ENCODE assay signal across 22 cellular contexts in the genomic region with DNA sequence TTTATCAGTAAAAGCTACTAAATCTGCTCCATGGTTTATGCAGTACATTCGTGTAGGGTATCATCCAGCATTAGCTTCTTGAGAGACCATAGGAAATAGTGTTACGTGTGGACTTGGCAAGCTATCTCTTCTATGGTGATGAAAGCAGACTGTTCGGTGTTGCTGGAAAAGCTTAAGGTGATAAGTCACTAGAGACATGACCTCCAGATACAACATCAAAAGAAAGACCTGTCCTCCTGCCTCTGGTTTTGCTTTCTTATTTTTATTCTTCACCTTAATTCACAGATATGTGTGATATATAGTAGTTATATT. TPM values are rescaled to one million over a fixed set of nuclear protein-coding genes. Genes with fewer than 3 reads are reported as not detected.
A peak's percentile ranks its signal among the peaks of the same experiment; 100 is the strongest.
DNase-seq lines count a peak whose midpoint lies in the region; ATAC-seq, FAIRE-seq and TF ChIP-seq lines count a peak whose summit lies in the region.
"Had no signal": no experiment of that assay in that cellular context is flagged by ENCODE, and none has a peak within 500 bp of the region (broad histone marks: within the 10 kb centered on the region; RNA-seq: fewer than 3 reads in every experiment).

No MANE protein-coding gene starts in this region.

- no peak for DNase-seq in activated naive CD4-positive, alpha-beta T cell treated with anti-CD3 and anti-CD28 coated beads, Interleukin-2, amount 50 U/mL, for 72 hours (ENCODE audit: low spot score in 2 of 2)
- no peak for DNase-seq in activated naive CD4-positive, alpha-beta T cell treated with Interleukin-2 at 50 U/mL for 16 hours
- DNase-seq in IMR-90 (peak; percentile 28), K562 (ENCODE audit: extremely low read depth in 1 of 4, low spot score in 3 of 4) (no peak), lung microvascular endothelial cell (ENCODE audit: low read depth in 2 of 2) (peak; percentile 46 to 75)
- DNase-seq: activated CD4-positive, alpha-beta T cell treated with anti-CD3 and anti-CD28 coated beads for 4 hours; AML-193; amniotic stem cell; effector CD8-positive, alpha-beta T cell; esophagus squamous epithelium; islet precursor cell; NCI-H2029; NCI-H446 treated with DMSO at 0.1 percent for 48 hours; sigmoid colon; stimulated activated CD4-positive, alpha-beta T cell treated with anti-CD3 and anti-CD28 coated beads, Interleukin-1b, Interleukin-23, amount 100 ng/mL, for 48 hours; stomach had no signal

- H4K91ac ChIP-seq in IMR-90 (ENCODE audit: insufficient read depth, low read depth, low read length) = no peak overlapping the region; the same call in 1 of the 2 replicates

- 0 out of 2 replicates have a peak overlapping the region, but pooled peaks have one; percentile 11 for H2BK20ac ChIP-seq in IMR-90 (ENCODE audit: low read depth, low read length)

- peaks cover 16% of the 10 kb centered on the region in 2 donors for H3K36me3 Mint-ChIP-seq in activated naive CD4-positive, alpha-beta T cell treated with anti-CD3 and anti-CD28 coated beads, Interleukin-2, amount 50 U/mL, for 72 hours
- H3K36me3 Mint-ChIP-seq: natural killer cell treated with Interleukin-12 subunit alpha and Interleukin-12 subunit beta and Interleukin-15 and Interleukin-18, amount 100 ng/mL, for 72 hours; type B pancreatic cell had no signal

- no peak overlapping the region for H2AK9ac ChIP-seq in IMR-90 (replicated peaks; ENCODE audit: low read depth, low read length, poor library complexity)

- H3K14ac ChIP-seq in IMR-90 (replicated peaks; ENCODE audit: low read depth, low read length) = peak overlapping the region; percentile 23; the same call in 1 of the 2 replicates

- intact Hi-C loops in IMR-90 (cut with micrococcal nuclease) (loop anchor here (5.0 kb wide), 1 partner anchor 54 kb away; a partner anchor contains a TSS), K562 (cut with micrococcal nuclease) (no loop called here)

- no CpG with 5 or more reads among the region's 3 CpGs for WGBS in IMR-90 (ENCODE audit: extremely low coverage in 2 of 2, insufficient read length in 1 of 2), 2 experiments
- 6% methylated on average over 3 of the region's 3 CpGs for whole genome bisulfite sequencing in K562 (ENCODE audit: insufficient coverage, low coverage, missing lambda C conversion rate)

- TF ChIP-seq CTCF in IMR-90 (conservative IDR thresholded peaks at IDR 0.05; ENCODE audit: low read depth, low read length) (no peak), K562 (IDR thresholded peaks at IDR 0.05 in 2 of 3, conservative IDR thresholded peaks at IDR 0.05 in 1 of 3; ENCODE audit: insufficient read depth in 2 of 3, low read depth in 1 of 3, low read length in 3 of 3) (no peak)

- H2AFZ ChIP-seq in IMR-90 (replicated peaks; ENCODE audit: low read length, poor library complexity) (no peak overlapping the region), K562 (ENCODE audit: low read depth, low read length) (no peak overlapping the region)
- H2AFZ ChIP-seq: parathyroid adenoma had no signal

- peak overlapping the region in 1 of 2 experiments; percentile 45; a peak in 1 of 4 replicates for H4K8ac ChIP-seq in IMR-90 (ENCODE audit: low read depth in 2 of 2, low read length in 2 of 2)

- no peak overlapping the region for H3K4me3 ChIP-seq in IMR-90 (ENCODE audit: insufficient read depth, low read depth, low read length)
- H3K4me3 ChIP-seq in K562 = no peak overlapping the region
- H3K4me3 ChIP-seq: esophagus squamous epithelium, sigmoid colon, stomach had no signal

- H4K20me1 ChIP-seq in IMR-90 (ENCODE audit: insufficient read depth, low read length) = no peaks in the 10 kb centered on the region
- H4K20me1 ChIP-seq in K562 (replicated peaks; ENCODE audit: control insufficient read depth, insufficient read depth, low read length) = no peaks in the 10 kb centered on the region

- H3K27ac Mint-ChIP-seq in activated naive CD4-positive, alpha-beta T cell treated with anti-CD3 and anti-CD28 coated beads, Interleukin-2, amount 50 U/mL, for 72 hours = peak overlapping the region; percentile 78 to 99
- H3K27ac Mint-ChIP-seq: type B pancreatic cell had no signal

- no peak overlapping the region for H2BK5ac ChIP-seq in IMR-90 (ENCODE audit: low read depth, low read length, poor library complexity, severe bottlenecking)

- BruUV-seq in IMR-90 (replicated peaks; lab: Mats Ljungman, UMichigan) (no TSS peak), K562 (replicated peaks; lab: Mats Ljungman, UMichigan) (no TSS peak)

- no peak overlapping the region for H3K56ac ChIP-seq in IMR-90 (ENCODE audit: extremely low read depth, insufficient read depth, low read length)

- H3K4me2 ChIP-seq in IMR-90 (ENCODE audit: low read depth, low read length) (peak overlapping the region; percentile 29; the same call in 1 of the 2 replicates), K562 (ENCODE audit: insufficient read depth, low read length) (no peak overlapping the region)

- TF ChIP-seq RAD21 in IMR-90 (IDR thresholded peaks at IDR 0.05; ENCODE audit: low read length) (no peak), K562 (CRISPR knock-in tag; conservative IDR thresholded peaks at IDR 0.05 in 1 of 2, IDR thresholded peaks at IDR 0.05 in 1 of 2) (no peak)

- in situ Hi-C loops in IMR-90 (cut with MboI; ENCODE audit: low sequenced_read_pairs) (no loop called here), K562 (cut with MboI) (no loop called here)

- H2AK5ac ChIP-seq in IMR-90 (ENCODE audit: low read depth, low read length) = peak overlapping the region; percentile 54; the same call in 1 of the 2 replicates

- H3K18ac ChIP-seq in IMR-90 (ENCODE audit: low read depth, low read length) = peak overlapping the region; percentile 37; the same call in 1 of the 2 replicates

- H3K9me3 ChIP-seq in IMR-90 (ENCODE audit: control insufficient read depth, insufficient read depth, low read length) = no peaks in the 10 kb centered on the region
- no peaks in the 10 kb centered on the region for H3K9me3 ChIP-seq in K562 (replicated peaks; ENCODE audit: control insufficient read depth, insufficient read depth, low read depth, low read length)
- H3K9me3 ChIP-seq: esophagus squamous epithelium, sigmoid colon, stomach had no signal

- H3K9me1 ChIP-seq in IMR-90 (ENCODE audit: insufficient read depth, low read length) (peaks cover 9% of the 10 kb centered on the region), K562 (ENCODE audit: control insufficient read depth, insufficient read depth, low read length) (no peaks in the 10 kb centered on the region)

- peaks cover 12% of the 10 kb centered on the region for H3K4me1 ChIP-seq in IMR-90 (ENCODE audit: control insufficient read depth, insufficient read depth, low read length)
- no peaks in the 10 kb centered on the region; a peak in 1 of 5 replicates for H3K4me1 ChIP-seq in K562 (replicated peaks in 1 of 2; ENCODE audit: control insufficient read depth in 2 of 2, insufficient read depth in 2 of 2, low read length in 2 of 2)
- H3K4me1 ChIP-seq: esophagus squamous epithelium, parathyroid adenoma, sigmoid colon, stomach had no signal

- H3K4ac ChIP-seq in IMR-90 (ENCODE audit: low read depth, low read length) = peak overlapping the region; percentile 8; the same call in 1 of the 2 replicates

- no peak overlapping the region for H3K23ac ChIP-seq in IMR-90 (ENCODE audit: low read depth, low read length)

- H2BK15ac ChIP-seq in IMR-90 (ENCODE audit: low read depth, low read length) = 0 out of 3 replicates have a peak overlapping the region, but pooled peaks have one; percentile 5

- H3K27me3 ChIP-seq in IMR-90 (ENCODE audit: control insufficient read depth, insufficient read depth, low read length) (no peaks in the 10 kb centered on the region), K562 (ENCODE audit: control insufficient read depth in 2 of 2, insufficient read depth in 2 of 2, low read length in 2 of 2) (no peaks in the 10 kb centered on the region)
- H3K27me3 ChIP-seq: esophagus squamous epithelium, sigmoid colon, stomach had no signal

- POLR2A ChIA-PET in IMR-90 (lab: Charles Lee; ENCODE audit: unreplicated experiment) (no interaction called here), K562 (lab: Yijun Ruan, JAX) (no interaction called here)

- CTCF ChIA-PET in IMR-90 (lab: Yijun Ruan, JAX) (no interaction called here), K562 (lab: Yijun Ruan, JAX; ENCODE audit: low intra/inter-chr PET ratio) (no interaction called here)

- H3K9ac ChIP-seq in IMR-90 (ENCODE audit: low read depth, low read length) = no peak overlapping the region
- no peak overlapping the region for H3K9ac ChIP-seq in K562 (ENCODE audit: insufficient read depth in 1 of 2, low read depth in 2 of 2, low read length in 2 of 2)
- H3K9ac ChIP-seq: parathyroid adenoma had no signal

- no peak overlapping the region for H3K27ac ChIP-seq in IMR-90 (ENCODE audit: insufficient read depth, low read length)
- no peak overlapping the region for H3K27ac ChIP-seq in K562 (ENCODE audit: extremely low read depth, low read depth, low read length)
- H3K27ac ChIP-seq: sigmoid colon had no signal

- no peak for FAIRE-seq in K562 (lab: Jason Lieb, UNC)
- FAIRE-seq: TTC549 had no signal

- H2BK120ac ChIP-seq in IMR-90 (ENCODE audit: low read depth, low read length) = peak overlapping the region; percentile 47; the same call in 1 of the 2 replicates

- H4K5ac ChIP-seq in IMR-90 (ENCODE audit: low read depth, low read length) = no peak overlapping the region

- no peak for TF ChIP-seq EP300 in K562 (IDR thresholded peaks at IDR 0.05; ENCODE audit: low read length)

- TF ChIP-seq POLR2A in IMR-90 (IDR thresholded peaks at IDR 0.05; ENCODE audit: low read depth, low read length) (no peak), K562 (conservative IDR thresholded peaks at IDR 0.05) (no peak)

- H3K36me3 ChIP-seq in IMR-90 (ENCODE audit: control insufficient read depth, insufficient read depth, low read length) = no peaks in the 10 kb centered on the region
- H3K36me3 ChIP-seq in K562 (ENCODE audit: control insufficient read depth, insufficient read depth, low read length) = no peaks in the 10 kb centered on the region
- H3K36me3 ChIP-seq: esophagus squamous epithelium, sigmoid colon, stomach had no signal

- no peaks in the 10 kb centered on the region for H3K79me1 ChIP-seq in IMR-90 (ENCODE audit: low read depth in 1 of 2, low read length in 2 of 2)

- no peak for ATAC-seq in activated naive CD4-positive, alpha-beta T cell treated with anti-CD3 and anti-CD28 coated beads, Interleukin-2, amount 50 U/mL, for 72 hours
- ATAC-seq in IMR-90 (ENCODE audit: low read depth) (no peak), K562 (no peak), GM21717 (IDR thresholded peaks at IDR 0.05; ENCODE audit: unreplicated experiment) (no peak), HG03457 (IDR thresholded peaks at IDR 0.05; ENCODE audit: unreplicated experiment) (no peak)
- ATAC-seq: natural killer cell treated with Interleukin-12 subunit alpha and Interleukin-12 subunit beta and Interleukin-15 and Interleukin-18, amount 100 ng/mL, for 72 hours had no signal

- H3K9me3 Mint-ChIP-seq in activated naive CD4-positive, alpha-beta T cell treated with anti-CD3 and anti-CD28 coated beads, Interleukin-2, amount 50 U/mL, for 72 hours = peaks cover 11 to 14% of the 10 kb centered on the region in 2 donors
- H3K9me3 Mint-ChIP-seq: type B pancreatic cell had no signal

- dilution Hi-C loops in IMR-90 (cut with HindIII; ENCODE audit: low sequenced_read_pairs, unreplicated experiment) = no loop called here

- H3K79me2 ChIP-seq in K562 (ENCODE audit: control insufficient read depth, insufficient read depth, low read length) = no peaks in the 10 kb centered on the region
- H3K79me2 ChIP-seq: parathyroid adenoma had no signal

RNA-seq across cellular contexts. Expression of a gene that starts 53.5 kb away (rescaled TPM):
- total RNA-seq in activated naive CD4-positive, alpha-beta T cell treated with anti-CD3 and anti-CD28 coated beads, Interleukin-2, amount 50 U/mL, for 72 hours = 100 to 1,000 TPM; 125 to 221 TPM
- total RNA-seq in IMR-90 (2012; rRNA removed) = 12.5 and 12.9 TPM in 2 replicates
- polyA plus RNA-seq in IMR-90 (2012; rRNA removed) = 14.1 and 15.6 TPM in 2 replicates
- 6.3 and 10.1 TPM in 2 replicates for polyA plus RNA-seq in IMR-90 (2012; cell fraction: cytosol; rRNA removed)
- polyA plus RNA-seq in IMR-90 (2012; cell fraction: nucleus; rRNA removed; ENCODE audit: low replicate concordance) = 6.1 TPM in 2 replicates
- total RNA-seq in K562 (2011; cell fraction: chromatin; rRNA removed; ENCODE audit: low replicate concordance) = 0.93 and 1.5 TPM in 2 replicates
- total RNA-seq in K562 (2011; cell fraction: nucleolus; rRNA removed) = 0.92 and 1.3 TPM in 2 replicates
- 0.61 and 0.73 TPM in 2 replicates for total RNA-seq in K562 (2011; cell fraction: nucleoplasm; rRNA removed)
- 0.36 and 0.41 TPM in 2 replicates for total RNA-seq in K562 (2014; rRNA removed)
- total RNA-seq in K562 (2014; rRNA removed; fragmentation: Illumina TruSeq; extraction: Trizol) = 0.29 and 0.32 TPM in 2 replicates
- total RNA-seq in K562 (2015; rRNA removed; fragmentation: Illumina TruSeq; extraction: Trizol) = 1.2 TPM in 2 replicates
- total RNA-seq in K562 (2021) = 0.73 and 1.1 TPM in 2 replicates
- polyA plus RNA-seq in K562 (2011; rRNA removed) = 0.85 and 1.0 TPM in 2 replicates
- polyA plus RNA-seq in K562 (2011; cell fraction: cytosol; rRNA removed) = 1.4 and 1.7 TPM in 2 replicates
- 2.9 and 4.5 TPM in 2 replicates for polyA plus RNA-seq in K562 (2011; cell fraction: nucleus; rRNA removed)
- 1.6 and 1.9 TPM in 2 replicates for polyA plus RNA-seq in K562 (2012)
- 0.43 and 0.54 TPM in 2 replicates for polyA plus RNA-seq in K562 (2014; fragmentation: Illumina TruSeq; extraction: Trizol)
- under 1 TPM; 0.22 to 0.51 TPM for polyA plus RNA-seq in K562 (2014; fragmentation: Nextera tagmentation; extraction: Ambion mirVana)
- polyA plus RNA-seq in K562 (2014; rRNA removed) = 0.32 and 0.34 TPM in 2 replicates
- 1.7 TPM in 2 replicates for polyA minus RNA-seq in K562 (2011; rRNA and poly(A)+ RNA removed)
- polyA minus RNA-seq in K562 (2011; cell fraction: cytosol; rRNA and poly(A)+ RNA removed) = 0.95 TPM in 1 of 2 replicates, not detected in the other
- 2.7 and 3.4 TPM in 2 replicates for polyA minus RNA-seq in K562 (2011; cell fraction: nucleus; rRNA and poly(A)+ RNA removed)
- 162 and 284 TPM in 2 replicates for total RNA-seq in lung microvascular endothelial cell

Comparison
In these comparisons a context has a peak if more than half of its experiments do, and no peak if none do; other contexts are left out.
1. DNase-seq: peak in IMR-90 (single experiment) and lung microvascular endothelial cell (2 of 2); none in activated naive CD4-positive, alpha-beta T cell treated with anti-CD3 and anti-CD28 coated beads, Interleukin-2, amount 50 U/mL, for 72 hours (0 of 2), activated naive CD4-positive, alpha-beta T cell treated with Interleukin-2 at 50 U/mL for 16 hours (single experiment) and K562 (0 of 4).